ENCODE assay signal across 10 cellular contexts in the genomic region with DNA sequence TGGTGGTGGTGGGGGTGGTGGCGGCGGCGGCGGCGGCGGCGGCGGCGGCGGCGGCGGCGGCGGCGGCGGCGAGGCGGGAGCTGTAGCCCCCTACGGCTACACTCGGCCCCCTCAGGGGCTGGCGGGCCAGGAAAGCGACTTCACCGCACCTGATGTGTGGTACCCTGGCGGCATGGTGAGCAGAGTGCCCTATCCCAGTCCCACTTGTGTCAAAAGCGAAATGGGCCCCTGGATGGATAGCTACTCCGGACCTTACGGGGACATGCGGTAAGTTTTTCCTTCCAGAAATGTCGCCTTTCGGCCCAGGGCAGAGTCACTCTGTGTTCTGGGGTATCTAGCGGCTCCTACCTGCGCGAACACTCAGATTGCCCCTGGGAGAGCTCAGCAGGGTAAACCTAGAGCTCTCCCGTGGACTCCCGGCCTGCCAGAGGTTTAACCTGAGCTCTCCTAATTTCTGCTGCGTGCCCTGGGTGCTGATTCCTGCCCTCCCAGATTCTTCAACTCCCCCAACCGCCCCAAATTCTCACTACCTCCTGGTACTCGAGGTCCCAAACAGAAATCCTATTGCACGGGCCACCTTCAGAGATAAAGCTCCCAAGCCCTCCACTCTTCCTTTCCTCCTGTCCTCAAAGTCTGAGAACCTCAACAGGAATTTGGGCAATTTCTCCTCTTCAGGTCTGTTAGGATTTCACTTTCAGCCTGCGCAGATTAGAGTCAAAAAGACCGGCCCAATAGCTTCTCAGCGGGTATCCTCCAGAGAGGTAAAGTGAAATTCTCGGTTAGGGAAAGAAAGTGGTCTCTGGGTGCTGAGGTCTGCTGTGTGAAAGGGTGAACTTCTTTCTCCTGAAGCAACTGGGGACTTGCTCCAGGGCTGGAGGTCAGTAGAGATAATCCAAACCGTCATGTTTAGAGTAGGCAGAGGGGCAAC. TPM values are rescaled to one million over a fixed set of nuclear protein-coding genes. Genes with fewer than 3 reads are reported as not detected.
A peak's percentile ranks its signal among the peaks of the same experiment; 100 is the strongest.
DNase-seq lines count a peak whose midpoint lies in the region; ATAC-seq and TF ChIP-seq lines count a peak whose summit lies in the region.
"Had no signal": no experiment of that assay in that cellular context is flagged by ENCODE, and none has a peak within 500 bp of the region (broad histone marks: within the 10 kb centered on the region; RNA-seq: fewer than 3 reads in every experiment).

No MANE protein-coding gene starts in this region.

- H3K4me1 ChIP-seq in Peyer's patch (no peaks in the 10 kb centered on the region), osteoblast (ENCODE audit: insufficient read depth, low read length) (no peaks in the 10 kb centered on the region)

- no peaks in the 10 kb centered on the region for H3K79me2 ChIP-seq in osteoblast (ENCODE audit: insufficient read depth, low read length)

- H3K9me3 ChIP-seq in Peyer's patch (no peaks in the 10 kb centered on the region), osteoblast (ENCODE audit: low read depth, low read length) (no peaks in the 10 kb centered on the region)

- no peak for TF ChIP-seq POLR2A in Peyer's patch (IDR thresholded peaks at IDR 0.05)

- H3K4me3 ChIP-seq in AG09309 (ENCODE audit: control insufficient read depth, low read depth, low read length) (peak overlapping the region; percentile 46), Peyer's patch (peak overlapping the region in 3 of 4 donors; percentile 18 to 45 (median 38)), foreskin fibroblast (ENCODE audit: low read depth in 1 of 2, low read length in 2 of 2) (peak overlapping the region; percentile 56 to 78), osteoblast (ENCODE audit: insufficient read depth, low read length) (peak overlapping the region; percentile 59)

- no peaks in the 10 kb centered on the region for H3K36me3 ChIP-seq in Peyer's patch
- no peaks in the 10 kb centered on the region for H3K36me3 ChIP-seq in osteoblast (ENCODE audit: insufficient read depth, low read length)

- DNase-seq in AG09309 (ENCODE audit: low read depth) (no peak), Peyer's patch (peak in 1 of 3 donors; percentile 15), foreskin fibroblast (peak in 1 of 2 donors; percentile 26), osteoblast (ENCODE audit: insufficient read length, low spot score, missing footprints) (no peak), NOMO-1 (lab: John Stamatoyannopoulos, UW; ENCODE audit: unreplicated experiment in 2 of 2) (no peak), inferior parietal cortex (ENCODE audit: extremely low spot score) (no peak)
- DNase-seq: GDM1, NCI-H345 had no signal

- no peaks in the 10 kb centered on the region for H3K27me3 ChIP-seq in Peyer's patch
- H3K27me3 ChIP-seq in osteoblast (ENCODE audit: insufficient read depth, low read length) = peaks cover 26% of the 10 kb centered on the region

- H2AFZ ChIP-seq in osteoblast (ENCODE audit: low read length) = no peak overlapping the region

- peak overlapping the region; percentile 43 for H3K4me2 ChIP-seq in osteoblast (ENCODE audit: insufficient read depth, low read length)

- no peak for ATAC-seq in HG02852 (IDR thresholded peaks at IDR 0.05; ENCODE audit: unreplicated experiment)
- ATAC-seq in GM18517 (IDR thresholded peaks at IDR 0.05; ENCODE audit: unreplicated experiment) = no peak

- H3K27ac ChIP-seq in Peyer's patch (no peak overlapping the region), osteoblast (ENCODE audit: low read depth, low read length) (no peak overlapping the region)

- H4K20me1 ChIP-seq in osteoblast (ENCODE audit: insufficient read depth, low read length) = no peaks in the 10 kb centered on the region

- TF ChIP-seq CTCF in AG09309 (IDR thresholded peaks at IDR 0.05; ENCODE audit: control insufficient read depth, insufficient read depth, low read depth, low read length, missing control alignments) (no peak), Peyer's patch (IDR thresholded peaks at IDR 0.05) (no peak), foreskin fibroblast (IDR thresholded peaks at IDR 0.05; ENCODE audit: low read depth, low read length) (no peak), osteoblast (IDR thresholded peaks at IDR 0.05; ENCODE audit: extremely low read depth, low read depth, low read length) (no peak)

RNA-seq across cellular contexts. Expression of a gene that starts 2.9 kb away (rescaled TPM):
- total RNA-seq in Peyer's patch (1 to 10 TPM in 3 of 4 donors, under 1 TPM in 1; 0.70 to 2.5 (median 1.2) TPM), osteoblast (4.1 and 4.7 TPM in 2 replicates)
